14 cellular contexts compared by ENCODE assay signal in genomic region chr7:98877146-98877545, GRCh38. TPM values are rescaled to one million over a fixed set of nuclear protein-coding genes. Genes with fewer than 3 reads are reported as not detected.
DNase-seq lines count a peak whose midpoint lies in the region; TF ChIP-seq lines count a peak whose summit lies in the region.
"Had no signal": no experiment of that assay in that cellular context is flagged by ENCODE, and none has a peak within 500 bp of the region (broad histone marks: within the 10 kb centered on the region; RNA-seq: fewer than 3 reads in every experiment).

No MANE protein-coding gene starts in this region.

- peaks cover 26% of the 10 kb centered on the region for H3K79me2 ChIP-seq in neural progenitor cell (ENCODE audit: low read depth)

- peaks cover 24% of the 10 kb centered on the region for H3F3A ChIP-seq in neural progenitor cell (ENCODE audit: low read depth)

- H3K4me3 Mint-ChIP-seq in CD8-positive, alpha-beta memory T cell = peak overlapping the region; percentile 57 to 92 (median 71)
- H3K4me3 Mint-ChIP-seq in IgD-negative memory B cell (peak overlapping the region; percentile 29 to 83 (median 73)), neural progenitor cell (peak overlapping the region; percentile 83)

- no peak for DNase-seq in CD8-positive, alpha-beta memory T cell
- DNase-seq in coronary artery (ENCODE audit: low spot score) (peak; percentile 59), neural progenitor cell (ENCODE audit: low spot score) (no peak), GM13976 (ENCODE audit: low spot score) (no peak), D341Med (ENCODE audit: low spot score) (no peak), GM19238 (ENCODE audit: insufficient read length, low spot score) (no peak)
- DNase-seq: activated CD8-positive, alpha-beta memory T cell treated with anti-CD3 and anti-CD28 coated beads for 24 hours; C1 segment of cervical spinal cord; central memory CD4-positive, alpha-beta T cell; NCI-H146; NCI-H345; SIG-M5 had no signal

- no peaks in the 10 kb centered on the region for H3K9me3 ChIP-seq in CD8-positive, alpha-beta memory T cell (ENCODE audit: low read length)
- no peaks in the 10 kb centered on the region for H3K9me3 ChIP-seq in neural progenitor cell (ENCODE audit: low read depth)

- no peak overlapping the region for H3K9ac ChIP-seq in neural progenitor cell

- peaks cover 0 to 22% (median 3%) of the 10 kb centered on the region in 3 donors for H3K36me3 Mint-ChIP-seq in CD8-positive, alpha-beta memory T cell
- H3K36me3 Mint-ChIP-seq in IgD-negative memory B cell = no peaks in the 10 kb centered on the region
- H3K36me3 Mint-ChIP-seq in neural progenitor cell = peaks cover 7% of the 10 kb centered on the region

- no peak for TF ChIP-seq CTCF in coronary artery (IDR thresholded peaks at IDR 0.05)
- no peak for TF ChIP-seq CTCF in neural progenitor cell (IDR thresholded peaks at IDR 0.05)
- no peak for TF ChIP-seq CTCF in GM13976 (IDR thresholded peaks at IDR 0.05; ENCODE audit: borderline replicate concordance, control extremely low read depth, extremely low read depth, insufficient read depth, missing control alignments)

- peaks cover 22% of the 10 kb centered on the region for H4K20me1 ChIP-seq in neural progenitor cell (ENCODE audit: low read depth)

- no peak overlapping the region for H3K4me3 ChIP-seq in CD8-positive, alpha-beta memory T cell (ENCODE audit: low read length)
- H3K4me3 ChIP-seq in coronary artery (no peak overlapping the region), neural progenitor cell (no peak overlapping the region)

- H3K4me1 ChIP-seq in CD8-positive, alpha-beta memory T cell (ENCODE audit: insufficient read depth, low read length) = peaks cover 18% of the 10 kb centered on the region
- peaks cover 6% of the 10 kb centered on the region for H3K4me1 ChIP-seq in neural progenitor cell

- H3K4me1 Mint-ChIP-seq in CD8-positive, alpha-beta memory T cell = peaks cover 17 to 32% (median 17%) of the 10 kb centered on the region in 3 donors
- H3K4me1 Mint-ChIP-seq in IgD-negative memory B cell (peaks cover 5 to 15% (median 7%) of the 10 kb centered on the region in 3 donors), neural progenitor cell (peaks cover 16% of the 10 kb centered on the region)

- CTCF ChIA-PET in CD8-positive, alpha-beta memory T cell (lab: Charles Lee) = no interaction called here

- in situ Hi-C loops in GM13976 (cut with MboI; ENCODE audit: low sequenced_read_pairs, unreplicated experiment) = no loop called here

- no peaks in the 10 kb centered on the region for H3K9me3 Mint-ChIP-seq in CD8-positive, alpha-beta memory T cell
- H3K9me3 Mint-ChIP-seq in IgD-negative memory B cell (no peaks in the 10 kb centered on the region), neural progenitor cell (no peaks in the 10 kb centered on the region)

- H2AFZ ChIP-seq in neural progenitor cell (replicated peaks) = no peak overlapping the region

- no peak overlapping the region for H3K27ac ChIP-seq in CD8-positive, alpha-beta memory T cell (ENCODE audit: low read depth, low read length)
- H3K27ac ChIP-seq in coronary artery (no peak overlapping the region), neural progenitor cell (no peak overlapping the region)

- H3K27me3 Mint-ChIP-seq in CD8-positive, alpha-beta memory T cell = peaks cover 5 to 12% of the 10 kb centered on the region in 2 donors
- no peaks in the 10 kb centered on the region for H3K27me3 Mint-ChIP-seq in IgD-negative memory B cell
- H3K27me3 Mint-ChIP-seq in neural progenitor cell (ENCODE audit: insufficient read depth, low read depth) = peaks cover 3% of the 10 kb centered on the region

- H3K36me3 ChIP-seq in CD8-positive, alpha-beta memory T cell (ENCODE audit: insufficient read depth, low read length) = peaks cover 12% of the 10 kb centered on the region
- no peaks in the 10 kb centered on the region for H3K36me3 ChIP-seq in neural progenitor cell

- POLR2A ChIA-PET in CD8-positive, alpha-beta memory T cell (lab: Charles Lee) = no interaction called here

- peak overlapping the region in 3 of 8 donors; percentile 46 to 74 (median 67) for H3K27ac Mint-ChIP-seq in CD8-positive, alpha-beta memory T cell
- peak overlapping the region in 2 of 3 donors; percentile 47 to 88 for H3K27ac Mint-ChIP-seq in IgD-negative memory B cell
- no peak overlapping the region for H3K27ac Mint-ChIP-seq in neural progenitor cell

- H3K27me3 ChIP-seq in CD8-positive, alpha-beta memory T cell (ENCODE audit: insufficient read depth, low read length, poor library complexity, severe bottlenecking) = no peaks in the 10 kb centered on the region
- H3K27me3 ChIP-seq in neural progenitor cell = peaks cover 4% of the 10 kb centered on the region

- H3K4me2 ChIP-seq in neural progenitor cell = no peak overlapping the region

RNA-seq across cellular contexts. Expression of gene TRRAP, which starts 1.2 kb away (rescaled TPM):
- total RNA-seq in CD8-positive, alpha-beta memory T cell = 10 to 100 TPM; 49.6 to 51.4 TPM
- 4.6 TPM for polyA plus RNA-seq in CD8-positive, alpha-beta memory T cell
- 10.2 TPM for polyA plus RNA-seq in IgD-negative memory B cell
- 19.9 and 26.5 TPM in 2 replicates for total RNA-seq in neural progenitor cell (ENCODE audit: low replicate concordance)

RNA-seq across cellular contexts. Expression of gene TMEM130, which starts 7.3 kb away (rescaled TPM):
- not detected for total RNA-seq in CD8-positive, alpha-beta memory T cell
- polyA plus RNA-seq in CD8-positive, alpha-beta memory T cell = not detected
- not detected for polyA plus RNA-seq in IgD-negative memory B cell
- 1.0 and 2.3 TPM in 2 replicates for total RNA-seq in neural progenitor cell (ENCODE audit: low replicate concordance)
- total RNA-seq: endothelial cell of umbilical vein had no signal
- polyA plus RNA-seq: endothelial cell of umbilical vein had no signal
